1 cellular context compared by ENCODE assay signal in the genomic region with DNA sequence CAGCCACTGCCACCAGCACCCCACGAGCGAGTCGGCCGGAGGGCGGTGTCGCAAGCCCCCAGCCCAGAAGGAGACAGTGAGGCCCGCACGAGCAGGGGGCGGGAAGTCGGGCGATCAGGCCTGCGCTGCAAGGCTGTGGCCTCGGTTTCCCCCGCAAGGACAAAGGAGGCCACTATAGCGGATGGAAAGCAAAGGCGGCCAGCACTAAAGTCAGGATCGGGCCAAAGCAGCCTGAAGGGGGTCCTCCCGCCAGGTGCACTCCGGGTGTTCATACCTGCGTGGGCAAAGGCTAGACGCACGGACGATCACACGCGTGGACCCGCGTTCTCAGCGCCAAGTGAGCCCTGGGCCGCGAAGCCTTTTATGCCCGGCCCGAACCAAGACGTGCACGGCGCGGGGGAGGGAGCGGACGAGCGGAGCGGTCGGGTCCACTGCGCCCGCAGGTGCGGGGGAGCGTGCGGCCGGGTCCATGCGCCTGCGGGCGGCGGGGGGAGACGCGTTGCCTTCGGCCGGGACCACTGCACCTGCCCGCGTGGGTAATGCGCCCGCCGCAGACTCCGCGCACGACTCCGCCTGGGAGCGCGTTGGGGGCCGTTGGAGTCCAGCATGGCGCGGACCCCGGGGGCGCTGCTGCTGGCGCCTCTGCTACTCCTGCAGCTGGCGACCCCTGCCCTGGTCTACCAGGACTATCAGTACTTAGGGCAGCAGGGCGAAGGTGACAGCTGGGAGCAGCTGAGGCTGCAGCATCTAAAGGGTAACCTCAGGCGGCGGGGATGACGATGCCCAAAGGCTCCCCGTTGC.
TF ChIP-seq lines count a peak whose summit lies in the region.

A gene (minus strand): TSS at position 335 of the 801 bp plus-strand sequence. CDS start 539 bp downstream, outside the sequence.
A gene (plus strand): TSS at position 604 of the 801 bp plus-strand sequence. CDS start 3 bp downstream, at position 607.

TF ChIP-seq in HEK293, 187 proteins besides CTCF, POLR2A, EP300 and RAD21 (continued from another document and continues in another):
- TF ChIP-seq, protein P1, sequence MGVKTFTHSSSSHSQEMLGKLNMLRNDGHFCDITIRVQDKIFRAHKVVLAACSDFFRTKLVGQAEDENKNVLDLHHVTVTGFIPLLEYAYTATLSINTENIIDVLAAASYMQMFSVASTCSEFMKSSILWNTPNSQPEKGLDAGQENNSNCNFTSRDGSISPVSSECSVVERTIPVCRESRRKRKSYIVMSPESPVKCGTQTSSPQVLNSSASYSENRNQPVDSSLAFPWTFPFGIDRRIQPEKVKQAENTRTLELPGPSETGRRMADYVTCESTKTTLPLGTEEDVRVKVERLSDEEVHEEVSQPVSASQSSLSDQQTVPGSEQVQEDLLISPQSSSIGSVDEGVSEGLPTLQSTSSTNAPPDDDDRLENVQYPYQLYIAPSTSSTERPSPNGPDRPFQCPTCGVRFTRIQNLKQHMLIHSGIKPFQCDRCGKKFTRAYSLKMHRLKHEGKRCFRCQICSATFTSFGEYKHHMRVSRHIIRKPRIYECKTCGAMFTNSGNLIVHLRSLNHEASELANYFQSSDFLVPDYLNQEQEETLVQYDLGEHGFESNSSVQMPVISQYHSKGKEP (tag by site-specific recombination; IDR thresholded peaks at IDR 0.05): peak; percentile 63; the same call in 1 of the 2 replicates
- no peak for TF ChIP-seq YY2 (tag by site-specific recombination; IDR thresholded peaks at IDR 0.05)
- TF ChIP-seq SCRT1 (tag by site-specific recombination; IDR thresholded peaks at IDR 0.05; ENCODE audit: borderline replicate concordance): no peak
- TF ChIP-seq, protein P2, sequence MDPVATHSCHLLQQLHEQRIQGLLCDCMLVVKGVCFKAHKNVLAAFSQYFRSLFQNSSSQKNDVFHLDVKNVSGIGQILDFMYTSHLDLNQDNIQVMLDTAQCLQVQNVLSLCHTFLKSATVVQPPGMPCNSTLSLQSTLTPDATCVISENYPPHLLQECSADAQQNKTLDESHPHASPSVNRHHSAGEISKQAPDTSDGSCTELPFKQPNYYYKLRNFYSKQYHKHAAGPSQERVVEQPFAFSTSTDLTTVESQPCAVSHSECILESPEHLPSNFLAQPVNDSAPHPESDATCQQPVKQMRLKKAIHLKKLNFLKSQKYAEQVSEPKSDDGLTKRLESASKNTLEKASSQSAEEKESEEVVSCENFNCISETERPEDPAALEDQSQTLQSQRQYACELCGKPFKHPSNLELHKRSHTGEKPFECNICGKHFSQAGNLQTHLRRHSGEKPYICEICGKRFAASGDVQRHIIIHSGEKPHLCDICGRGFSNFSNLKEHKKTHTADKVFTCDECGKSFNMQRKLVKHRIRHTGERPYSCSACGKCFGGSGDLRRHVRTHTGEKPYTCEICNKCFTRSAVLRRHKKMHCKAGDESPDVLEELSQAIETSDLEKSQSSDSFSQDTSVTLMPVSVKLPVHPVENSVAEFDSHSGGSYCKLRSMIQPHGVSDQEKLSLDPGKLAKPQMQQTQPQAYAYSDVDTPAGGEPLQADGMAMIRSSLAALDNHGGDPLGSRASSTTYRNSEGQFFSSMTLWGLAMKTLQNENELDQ (tag by site-specific recombination; IDR thresholded peaks at IDR 0.05; ENCODE audit: low read depth): no peak
- peak; percentile 45; the same call in 1 of the 2 replicates for TF ChIP-seq ZNF777 (tag by site-specific recombination; IDR thresholded peaks at IDR 0.05; ENCODE audit: borderline replicate concordance)
- no peak for TF ChIP-seq RBAK (tag by site-specific recombination; IDR thresholded peaks at IDR 0.05)
- TF ChIP-seq GFI1B (tag by site-specific recombination; IDR thresholded peaks at IDR 0.05): no peak
- TF ChIP-seq MZF1 (tag by site-specific recombination; IDR thresholded peaks at IDR 0.05; ENCODE audit: borderline replicate concordance): no peak
- TF ChIP-seq ZNF76 (tag by site-specific recombination; IDR thresholded peaks at IDR 0.05; ENCODE audit: borderline replicate concordance, low read depth): peak; percentile 52; the same call in 1 of the 2 replicates
- TF ChIP-seq ZNF223 (tag by site-specific recombination; IDR thresholded peaks at IDR 0.05): no peak
- TF ChIP-seq ZNF335 (tag by site-specific recombination; conservative IDR thresholded peaks at IDR 0.05): peak; percentile 91
- TF ChIP-seq ZNF514 (tag by site-specific recombination; IDR thresholded peaks at IDR 0.05): no peak
- TF ChIP-seq, protein P3, sequence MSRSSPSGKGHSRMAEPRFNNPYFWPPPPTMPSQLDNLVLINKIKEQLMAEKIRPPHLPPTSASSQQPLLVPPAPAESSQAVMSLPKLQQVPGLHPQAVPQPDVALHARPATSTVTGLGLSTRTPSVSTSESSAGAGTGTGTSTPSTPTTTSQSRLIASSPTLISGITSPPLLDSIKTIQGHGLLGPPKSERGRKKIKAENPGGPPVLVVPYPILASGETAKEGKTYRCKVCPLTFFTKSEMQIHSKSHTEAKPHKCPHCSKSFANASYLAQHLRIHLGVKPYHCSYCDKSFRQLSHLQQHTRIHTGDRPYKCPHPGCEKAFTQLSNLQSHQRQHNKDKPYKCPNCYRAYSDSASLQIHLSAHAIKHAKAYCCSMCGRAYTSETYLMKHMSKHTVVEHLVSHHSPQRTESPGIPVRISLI (tag by site-specific recombination; IDR thresholded peaks at IDR 0.05): no peak
- TF ChIP-seq ZNF571 (tag by site-specific recombination; IDR thresholded peaks at IDR 0.05): no peak
- TF ChIP-seq ZFP41 (tag by site-specific recombination; IDR thresholded peaks at IDR 0.05; ENCODE audit: borderline replicate concordance): no peak
- TF ChIP-seq, protein P4, sequence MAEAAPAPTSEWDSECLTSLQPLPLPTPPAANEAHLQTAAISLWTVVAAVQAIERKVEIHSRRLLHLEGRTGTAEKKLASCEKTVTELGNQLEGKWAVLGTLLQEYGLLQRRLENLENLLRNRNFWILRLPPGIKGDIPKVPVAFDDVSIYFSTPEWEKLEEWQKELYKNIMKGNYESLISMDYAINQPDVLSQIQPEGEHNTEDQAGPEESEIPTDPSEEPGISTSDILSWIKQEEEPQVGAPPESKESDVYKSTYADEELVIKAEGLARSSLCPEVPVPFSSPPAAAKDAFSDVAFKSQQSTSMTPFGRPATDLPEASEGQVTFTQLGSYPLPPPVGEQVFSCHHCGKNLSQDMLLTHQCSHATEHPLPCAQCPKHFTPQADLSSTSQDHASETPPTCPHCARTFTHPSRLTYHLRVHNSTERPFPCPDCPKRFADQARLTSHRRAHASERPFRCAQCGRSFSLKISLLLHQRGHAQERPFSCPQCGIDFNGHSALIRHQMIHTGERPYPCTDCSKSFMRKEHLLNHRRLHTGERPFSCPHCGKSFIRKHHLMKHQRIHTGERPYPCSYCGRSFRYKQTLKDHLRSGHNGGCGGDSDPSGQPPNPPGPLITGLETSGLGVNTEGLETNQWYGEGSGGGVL (tag by site-specific recombination; IDR thresholded peaks at IDR 0.05): peak; percentile 30; the same call in 1 of the 2 replicates
- TF ChIP-seq KLF7 (tag by site-specific recombination; IDR thresholded peaks at IDR 0.05; ENCODE audit: borderline replicate concordance): no peak
- TF ChIP-seq ZNF350 (tag by site-specific recombination; IDR thresholded peaks at IDR 0.05): no peak
- TF ChIP-seq ZNF184 (tag by site-specific recombination; IDR thresholded peaks at IDR 0.05): 0 out of 2 replicates have a peak, but pooled peaks have one; percentile 48
- peak; percentile 73; the same call in 1 of the 2 replicates for TF ChIP-seq KLF10 (tag by site-specific recombination; IDR thresholded peaks at IDR 0.05)
- TF ChIP-seq, protein P5, sequence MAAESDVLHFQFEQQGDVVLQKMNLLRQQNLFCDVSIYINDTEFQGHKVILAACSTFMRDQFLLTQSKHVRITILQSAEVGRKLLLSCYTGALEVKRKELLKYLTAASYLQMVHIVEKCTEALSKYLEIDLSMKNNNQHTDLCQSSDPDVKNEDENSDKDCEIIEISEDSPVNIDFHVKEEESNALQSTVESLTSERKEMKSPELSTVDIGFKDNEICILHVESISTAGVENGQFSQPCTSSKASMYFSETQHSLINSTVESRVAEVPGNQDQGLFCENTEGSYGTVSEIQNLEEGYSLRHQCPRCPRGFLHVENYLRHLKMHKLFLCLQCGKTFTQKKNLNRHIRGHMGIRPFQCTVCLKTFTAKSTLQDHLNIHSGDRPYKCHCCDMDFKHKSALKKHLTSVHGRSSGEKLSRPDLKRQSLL (tag by site-specific recombination; IDR thresholded peaks at IDR 0.05): no peak; the same call in 1 of the 2 replicates
- TF ChIP-seq ZNF792 (tag by site-specific recombination; IDR thresholded peaks at IDR 0.05): 0 out of 2 replicates have a peak, but pooled peaks have one; percentile 8
- TF ChIP-seq ZNF610 (tag by site-specific recombination; IDR thresholded peaks at IDR 0.05; ENCODE audit: borderline replicate concordance): peak; percentile 45; the same call in 1 of the 2 replicates
- TF ChIP-seq ZNF473 (tag by site-specific recombination; IDR thresholded peaks at IDR 0.05): no peak
- TF ChIP-seq, protein P6, sequence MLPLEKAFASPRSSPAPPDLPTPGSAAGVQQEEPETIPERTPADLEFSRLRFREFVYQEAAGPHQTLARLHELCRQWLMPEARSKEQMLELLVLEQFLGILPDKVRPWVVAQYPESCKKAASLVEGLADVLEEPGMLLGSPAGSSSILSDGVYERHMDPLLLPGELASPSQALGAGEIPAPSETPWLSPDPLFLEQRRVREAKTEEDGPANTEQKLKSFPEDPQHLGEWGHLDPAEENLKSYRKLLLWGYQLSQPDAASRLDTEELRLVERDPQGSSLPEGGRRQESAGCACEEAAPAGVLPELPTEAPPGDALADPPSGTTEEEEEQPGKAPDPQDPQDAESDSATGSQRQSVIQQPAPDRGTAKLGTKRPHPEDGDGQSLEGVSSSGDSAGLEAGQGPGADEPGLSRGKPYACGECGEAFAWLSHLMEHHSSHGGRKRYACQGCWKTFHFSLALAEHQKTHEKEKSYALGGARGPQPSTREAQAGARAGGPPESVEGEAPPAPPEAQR (tag by site-specific recombination; IDR thresholded peaks at IDR 0.05): 0 out of 2 replicates have a peak, but pooled peaks have one; percentile 37
- no peak for TF ChIP-seq ZNF558 (tag by site-specific recombination; IDR thresholded peaks at IDR 0.05)
- TF ChIP-seq ZNF426 (tag by site-specific recombination; IDR thresholded peaks at IDR 0.05): no peak
- TF ChIP-seq, protein P7, sequence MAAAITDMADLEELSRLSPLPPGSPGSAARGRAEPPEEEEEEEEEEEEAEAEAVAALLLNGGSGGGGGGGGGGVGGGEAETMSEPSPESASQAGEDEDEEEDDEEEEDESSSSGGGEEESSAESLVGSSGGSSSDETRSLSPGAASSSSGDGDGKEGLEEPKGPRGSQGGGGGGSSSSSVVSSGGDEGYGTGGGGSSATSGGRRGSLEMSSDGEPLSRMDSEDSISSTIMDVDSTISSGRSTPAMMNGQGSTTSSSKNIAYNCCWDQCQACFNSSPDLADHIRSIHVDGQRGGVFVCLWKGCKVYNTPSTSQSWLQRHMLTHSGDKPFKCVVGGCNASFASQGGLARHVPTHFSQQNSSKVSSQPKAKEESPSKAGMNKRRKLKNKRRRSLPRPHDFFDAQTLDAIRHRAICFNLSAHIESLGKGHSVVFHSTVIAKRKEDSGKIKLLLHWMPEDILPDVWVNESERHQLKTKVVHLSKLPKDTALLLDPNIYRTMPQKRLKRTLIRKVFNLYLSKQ (tag by site-specific recombination; IDR thresholded peaks at IDR 0.05; ENCODE audit: borderline replicate concordance): peak; percentile 9; the same call in 1 of the 2 replicates
- TF ChIP-seq ZNF48 (tag by site-specific recombination; IDR thresholded peaks at IDR 0.05): no peak
- peak; percentile 18; the same call in 1 of the 2 replicates for TF ChIP-seq HOXD13 (CRISPR knock-in tag; IDR thresholded peaks at IDR 0.05; ENCODE audit: borderline replicate concordance)
- TF ChIP-seq ZNF664 (tag by site-specific recombination; IDR thresholded peaks at IDR 0.05): no peak
- TF ChIP-seq ZFP69B (tag by site-specific recombination; IDR thresholded peaks at IDR 0.05): peak; percentile 94
- TF ChIP-seq, protein P8, sequence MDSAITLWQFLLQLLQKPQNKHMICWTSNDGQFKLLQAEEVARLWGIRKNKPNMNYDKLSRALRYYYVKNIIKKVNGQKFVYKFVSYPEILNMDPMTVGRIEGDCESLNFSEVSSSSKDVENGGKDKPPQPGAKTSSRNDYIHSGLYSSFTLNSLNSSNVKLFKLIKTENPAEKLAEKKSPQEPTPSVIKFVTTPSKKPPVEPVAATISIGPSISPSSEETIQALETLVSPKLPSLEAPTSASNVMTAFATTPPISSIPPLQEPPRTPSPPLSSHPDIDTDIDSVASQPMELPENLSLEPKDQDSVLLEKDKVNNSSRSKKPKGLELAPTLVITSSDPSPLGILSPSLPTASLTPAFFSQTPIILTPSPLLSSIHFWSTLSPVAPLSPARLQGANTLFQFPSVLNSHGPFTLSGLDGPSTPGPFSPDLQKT (IDR thresholded peaks at IDR 0.05; ENCODE audit: borderline replicate concordance, low read depth, low read length): no peak
- TF ChIP-seq FEZF1 (tag by site-specific recombination; IDR thresholded peaks at IDR 0.05): no peak
- peak; percentile 88 for TF ChIP-seq ZNF660 (tag by site-specific recombination; IDR thresholded peaks at IDR 0.05)
- TF ChIP-seq, protein P9, sequence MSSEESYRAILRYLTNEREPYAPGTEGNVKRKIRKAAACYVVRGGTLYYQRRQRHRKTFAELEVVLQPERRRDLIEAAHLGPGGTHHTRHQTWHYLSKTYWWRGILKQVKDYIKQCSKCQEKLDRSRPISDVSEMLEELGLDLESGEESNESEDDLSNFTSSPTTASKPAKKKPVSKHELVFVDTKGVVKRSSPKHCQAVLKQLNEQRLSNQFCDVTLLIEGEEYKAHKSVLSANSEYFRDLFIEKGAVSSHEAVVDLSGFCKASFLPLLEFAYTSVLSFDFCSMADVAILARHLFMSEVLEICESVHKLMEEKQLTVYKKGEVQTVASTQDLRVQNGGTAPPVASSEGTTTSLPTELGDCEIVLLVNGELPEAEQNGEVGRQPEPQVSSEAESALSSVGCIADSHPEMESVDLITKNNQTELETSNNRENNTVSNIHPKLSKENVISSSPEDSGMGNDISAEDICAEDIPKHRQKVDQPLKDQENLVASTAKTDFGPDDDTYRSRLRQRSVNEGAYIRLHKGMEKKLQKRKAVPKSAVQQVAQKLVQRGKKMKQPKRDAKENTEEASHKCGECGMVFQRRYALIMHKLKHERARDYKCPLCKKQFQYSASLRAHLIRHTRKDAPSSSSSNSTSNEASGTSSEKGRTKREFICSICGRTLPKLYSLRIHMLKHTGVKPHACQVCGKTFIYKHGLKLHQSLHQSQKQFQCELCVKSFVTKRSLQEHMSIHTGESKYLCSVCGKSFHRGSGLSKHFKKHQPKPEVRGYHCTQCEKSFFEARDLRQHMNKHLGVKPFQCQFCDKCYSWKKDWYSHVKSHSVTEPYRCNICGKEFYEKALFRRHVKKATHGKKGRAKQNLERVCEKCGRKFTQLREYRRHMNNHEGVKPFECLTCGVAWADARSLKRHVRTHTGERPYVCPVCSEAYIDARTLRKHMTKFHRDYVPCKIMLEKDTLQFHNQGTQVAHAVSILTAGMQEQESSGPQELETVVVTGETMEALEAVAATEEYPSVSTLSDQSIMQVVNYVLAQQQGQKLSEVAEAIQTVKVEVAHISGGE (tag by site-specific recombination; conservative IDR thresholded peaks at IDR 0.05; ENCODE audit: low read depth): peak; percentile 73
- no peak for TF ChIP-seq SP3 (tag by site-specific recombination; IDR thresholded peaks at IDR 0.05)
- peak; percentile 62 for TF ChIP-seq GLIS2 (tag by site-specific recombination; IDR thresholded peaks at IDR 0.05)
- no peak for TF ChIP-seq ZNF248 (tag by site-specific recombination; IDR thresholded peaks at IDR 0.05)
- TF ChIP-seq ZNF394 (tag by site-specific recombination; IDR thresholded peaks at IDR 0.05; ENCODE audit: borderline replicate concordance): peak; percentile 95
- TF ChIP-seq ZNF747 (tag by site-specific recombination; IDR thresholded peaks at IDR 0.05): no peak
